8 cellular contexts compared by ENCODE assay signal in genomic region chr18:48953096-48953706, GRCh38. TPM values are rescaled to one million over a fixed set of nuclear protein-coding genes. Genes with fewer than 3 reads are reported as not detected.
DNase-seq lines count a peak whose midpoint lies in the region; ATAC-seq and TF ChIP-seq lines count a peak whose summit lies in the region.

No MANE protein-coding gene starts in this region.

- H4K91ac ChIP-seq in IMR-90 (ENCODE audit: insufficient read depth, low read depth, low read length), result peak overlapping the region; percentile 72

- dilution Hi-C loops in IMR-90 (cut with HindIII; ENCODE audit: low sequenced_read_pairs, unreplicated experiment), result no loop called here

- BruUV-seq in IMR-90 (replicated peaks; lab: Mats Ljungman, UMichigan), result no TSS peak

- no peak overlapping the region for H2AK9ac ChIP-seq in IMR-90 (replicated peaks; ENCODE audit: low read depth, low read length, poor library complexity)

- H2AFZ ChIP-seq in IMR-90 (replicated peaks; ENCODE audit: low read length, poor library complexity), result peak overlapping the region; percentile 91

- H3K4me3 ChIP-seq in IMR-90 (ENCODE audit: insufficient read depth, low read depth, low read length) (peak overlapping the region; percentile 57), ectodermal cell (ENCODE audit: insufficient read depth, low read depth, low read length) (peak overlapping the region; percentile 48)

- H3K56ac ChIP-seq in IMR-90 (ENCODE audit: extremely low read depth, insufficient read depth, low read length), result peak overlapping the region; percentile 73

- peaks cover 24% of the 10 kb centered on the region for H4K20me1 ChIP-seq in IMR-90 (ENCODE audit: insufficient read depth, low read length)

- H3K18ac ChIP-seq in IMR-90 (ENCODE audit: low read depth, low read length), result peak overlapping the region; percentile 88

- H3K4me1 Mint-ChIP-seq in nephron progenitor cell, result peaks cover 40% of the 10 kb centered on the region

- intact Hi-C loops in IMR-90 (cut with micrococcal nuclease), result loop anchor here (5.0 kb wide), 2 partner anchors 144 to 464 kb away; no protein-coding TSS in a partner anchor

- H2BK120ac ChIP-seq in IMR-90 (ENCODE audit: low read depth, low read length), result peak overlapping the region; percentile 87

- H2BK5ac ChIP-seq in IMR-90 (ENCODE audit: low read depth, low read length, poor library complexity, severe bottlenecking), result peak overlapping the region; percentile 76

- peaks cover 13% of the 10 kb centered on the region for H3K9me1 ChIP-seq in IMR-90 (ENCODE audit: insufficient read depth, low read length)

- peak overlapping the region; percentile 87 for H3K14ac ChIP-seq in IMR-90 (replicated peaks; ENCODE audit: low read depth, low read length)

- POLR2A ChIA-PET in IMR-90 (lab: Charles Lee; ENCODE audit: unreplicated experiment), result no interaction called here

- peaks cover 18% of the 10 kb centered on the region for H3K27me3 Mint-ChIP-seq in nephron progenitor cell (ENCODE audit: low read depth, poor library complexity)

- peak overlapping the region; percentile 75 for H3K27ac Mint-ChIP-seq in nephron progenitor cell

- no peaks in the 10 kb centered on the region for H3K36me3 Mint-ChIP-seq in nephron progenitor cell (ENCODE audit: low read depth)

- no peak for TF ChIP-seq POLR2A in IMR-90 (IDR thresholded peaks at IDR 0.05; ENCODE audit: low read depth, low read length)

- no peak for TF ChIP-seq CTCF in C4-2B (conservative IDR thresholded peaks at IDR 0.05)
- TF ChIP-seq CTCF in IMR-90 (conservative IDR thresholded peaks at IDR 0.05; ENCODE audit: low read depth, low read length), result no peak
- TF ChIP-seq CTCF in nephron progenitor cell (IDR thresholded peaks at IDR 0.05), result no peak

- H3K4me3 Mint-ChIP-seq in nephron progenitor cell, result peak overlapping the region; percentile 90

- peak overlapping the region; percentile 67 for H3K9ac ChIP-seq in IMR-90 (ENCODE audit: low read depth, low read length)

- peak overlapping the region; percentile 17 to 83; a peak in 3 of 4 replicates for H4K8ac ChIP-seq in IMR-90 (ENCODE audit: low read depth in 2 of 2, low read length in 2 of 2)

- peak overlapping the region; percentile 93 for H2AK5ac ChIP-seq in IMR-90 (ENCODE audit: low read depth, low read length)

- H3K36me3 ChIP-seq in IMR-90 (ENCODE audit: control insufficient read depth, insufficient read depth, low read length) (peaks cover 9% of the 10 kb centered on the region), ectodermal cell (ENCODE audit: control insufficient read depth, insufficient read depth, low read length) (no peaks in the 10 kb centered on the region)

- H3K4me2 ChIP-seq in IMR-90 (ENCODE audit: low read depth, low read length), result peak overlapping the region; percentile 87

- WGBS in IMR-90 (ENCODE audit: extremely low coverage in 2 of 2, insufficient read length in 1 of 2), 2 experiments, result 30% methylated on average over 4 of the region's 20 CpGs; no CpG with 5 or more reads in 1 of the 2 experiments
- 52 to 58% methylated on average over 20 of the region's 20 CpGs for WGBS in ectodermal cell, 2 experiments

- no peaks in the 10 kb centered on the region for H3K27me3 ChIP-seq in IMR-90 (ENCODE audit: control insufficient read depth, insufficient read depth, low read length)
- peaks cover 49% of the 10 kb centered on the region for H3K27me3 ChIP-seq in ectodermal cell (ENCODE audit: control insufficient read depth, insufficient read depth, low read length, poor library complexity, severe bottlenecking)

- peak overlapping the region; percentile 88 for H2BK20ac ChIP-seq in IMR-90 (ENCODE audit: low read depth, low read length)

- H3K23ac ChIP-seq in IMR-90 (ENCODE audit: low read depth, low read length), result peak overlapping the region; percentile 61

- DNase-seq in IMR-90 (no peak), nephron progenitor cell (no peak), NCI-H1436 (lab: John Stamatoyannopoulos, UW) (no peak), NCI-H2029 treated with DMSO at 0.1 percent for 48 hours (lab: John Stamatoyannopoulos, UW) (no peak), globus pallidus (ENCODE audit: low spot score) (no peak)
- DNase-seq in stimulated activated CD4-positive, alpha-beta T cell treated with anti-CD3 and anti-CD28 coated beads, Interleukin-4, amount 100 ng/mL, for 24 hours, result no peak

- H3K27ac ChIP-seq in C4-2B (peak overlapping the region; percentile 86), IMR-90 (ENCODE audit: insufficient read depth, low read length) (peak overlapping the region; percentile 96), ectodermal cell (ENCODE audit: insufficient read depth, low read depth, low read length, poor library complexity, severe bottlenecking) (peak overlapping the region; percentile 91)

- peak overlapping the region; percentile 90; the same call in 1 of the 3 replicates for H2BK15ac ChIP-seq in IMR-90 (ENCODE audit: low read depth, low read length)

- in situ Hi-C loops in IMR-90 (cut with MboI; ENCODE audit: low sequenced_read_pairs), result no loop called here

- peak overlapping the region; percentile 86 for H3K4ac ChIP-seq in IMR-90 (ENCODE audit: low read depth, low read length)

- no peak for TF ChIP-seq RAD21 in IMR-90 (IDR thresholded peaks at IDR 0.05; ENCODE audit: low read length)

- peak overlapping the region; percentile 71 for H4K5ac ChIP-seq in IMR-90 (ENCODE audit: low read depth, low read length)

- H3K9me3 ChIP-seq in IMR-90 (ENCODE audit: control insufficient read depth, insufficient read depth, low read length) (no peaks in the 10 kb centered on the region), ectodermal cell (ENCODE audit: control insufficient read depth, low read length) (no peaks in the 10 kb centered on the region)

- H3K79me1 ChIP-seq in IMR-90 (ENCODE audit: low read depth in 1 of 2, low read length in 2 of 2), result peaks cover 0 to 9% of the 10 kb centered on the region in 2 experiments; a peak in 3 of 4 replicates

- peaks cover 20% of the 10 kb centered on the region for H3K4me1 ChIP-seq in IMR-90 (ENCODE audit: control insufficient read depth, insufficient read depth, low read length)
- peaks cover 19% of the 10 kb centered on the region for H3K4me1 ChIP-seq in ectodermal cell (ENCODE audit: control insufficient read depth, insufficient read depth, low read length)

- CTCF ChIA-PET in IMR-90 (lab: Yijun Ruan, JAX), result interaction anchor here (0.9 to 1.1 kb wide), 2 partner anchors 121 to 284 kb away, joined by 3 to 4 read pairs; no protein-coding TSS in a partner anchor

- no peaks in the 10 kb centered on the region for H3K9me3 Mint-ChIP-seq in nephron progenitor cell

- no peak for ATAC-seq in IMR-90 (ENCODE audit: low read depth)

TF ChIP-seq in IMR-90, 13 proteins besides CTCF, POLR2A, EP300 and RAD21:
- TF ChIP-seq RFX5 (IDR thresholded peaks at IDR 0.05; ENCODE audit: low read depth, low read length), result no peak
- no peak for TF ChIP-seq RCOR1 (IDR thresholded peaks at IDR 0.05; ENCODE audit: insufficient replicate concordance, low read length)
- no peak for TF ChIP-seq NFE2L2 (IDR thresholded peaks at IDR 0.05; ENCODE audit: low read depth, low read length)
- no peak for TF ChIP-seq MAZ (IDR thresholded peaks at IDR 0.05; ENCODE audit: borderline replicate concordance, low read depth, low read length)
- TF ChIP-seq MXI1 (IDR thresholded peaks at IDR 0.05; ENCODE audit: borderline replicate concordance, low read depth, low read length), result no peak
- no peak for TF ChIP-seq CHD1 (IDR thresholded peaks at IDR 0.05; ENCODE audit: low read depth, low read length)
- no peak for TF ChIP-seq SMC3 (IDR thresholded peaks at IDR 0.05; ENCODE audit: low read depth, low read length)
- no peak for TF ChIP-seq MAFK (IDR thresholded peaks at IDR 0.05; ENCODE audit: low read depth, low read length)
- TF ChIP-seq FOS (IDR thresholded peaks at IDR 0.05; ENCODE audit: low read depth, low read length), result no peak
- no peak for TF ChIP-seq USF2 (IDR thresholded peaks at IDR 0.05; ENCODE audit: low read depth, low read length)
- no peak for TF ChIP-seq CEBPB (IDR thresholded peaks at IDR 0.05; ENCODE audit: low read depth, low read length)
- no peak for TF ChIP-seq BHLHE40 (IDR thresholded peaks at IDR 0.05; ENCODE audit: low read depth, low read length)
- no peak for TF ChIP-seq ELK1 (IDR thresholded peaks at IDR 0.05; ENCODE audit: borderline replicate concordance, low read depth, low read length)

RNA-seq across cellular contexts. Expression of gene SMAD7, which starts 2.4 kb away (rescaled TPM):
- total RNA-seq in IMR-90 (2012; rRNA removed), result 13.3 and 15.8 TPM in 2 replicates
- 17.6 and 17.9 TPM in 2 replicates for polyA plus RNA-seq in IMR-90 (2012; rRNA removed)
- 8.3 and 14.6 TPM in 2 replicates for polyA plus RNA-seq in IMR-90 (2012; cell fraction: cytosol; rRNA removed)
- polyA plus RNA-seq in IMR-90 (2012; cell fraction: nucleus; rRNA removed; ENCODE audit: low replicate concordance), result 22.6 and 22.9 TPM in 2 replicates
- 3.6 TPM for polyA plus RNA-seq in ectodermal cell (2013, experiment 1 of 4)
- polyA plus RNA-seq in ectodermal cell (2013, experiment 2 of 4), result 1.9 TPM
- 2.5 TPM for polyA plus RNA-seq in ectodermal cell (2013, experiment 3 of 4)
- 3.9 TPM for polyA plus RNA-seq in ectodermal cell (2013, experiment 4 of 4)
